ENCODE assay signal across 13 cellular contexts in the genomic region with DNA sequence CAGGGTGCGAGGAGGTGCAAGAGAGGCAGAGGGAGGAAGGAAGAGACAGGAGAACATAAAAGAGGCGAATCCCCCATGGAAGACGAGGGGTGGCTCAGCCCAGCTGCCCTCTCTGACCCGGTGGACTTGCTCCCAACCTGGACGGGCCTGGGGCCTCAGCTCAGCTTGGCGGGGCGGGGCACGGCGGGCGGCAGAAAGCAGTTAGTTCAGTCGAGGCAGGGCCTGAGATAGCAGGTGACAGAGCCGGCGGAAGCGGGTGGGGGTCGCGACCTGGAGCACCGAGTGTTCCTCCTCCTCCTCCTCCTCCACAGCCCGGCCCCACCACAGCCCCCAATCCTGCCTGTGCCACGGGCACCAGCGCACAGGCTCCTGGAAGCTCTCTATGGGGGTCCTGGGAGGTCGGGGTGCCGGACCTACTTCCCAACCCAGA. TPM values are rescaled to one million over a fixed set of nuclear protein-coding genes. Genes with fewer than 3 reads are reported as not detected.
"Had no signal": no experiment of that assay in that cellular context is flagged by ENCODE, and none has a peak within 500 bp of the region (broad histone marks: within the 10 kb centered on the region; RNA-seq: fewer than 3 reads in every experiment).

No MANE protein-coding gene starts in this region.

- H3K4me3 ChIP-seq: hepatocyte, mucosa of descending colon, thoracic aorta had no signal

- H3K27me3 ChIP-seq: foreskin keratinocyte, hepatocyte had no signal

- DNase-seq: central memory CD4-positive, alpha-beta T cell; effector memory CD8-positive, alpha-beta T cell; foreskin keratinocyte; mammary epithelial cell; naive thymus-derived CD8-positive, alpha-beta T cell; small intestine; stimulated activated CD4-positive, alpha-beta T cell treated with anti-CD3 and anti-CD28 coated beads, Interleukin-12 subunit alpha, Interleukin-12 subunit beta, amount 100 ng/mL, for 4 hours; stimulated activated naive CD8-positive, alpha-beta T cell treated with anti-CD3 and anti-CD28 coated beads, Interleukin-15, Interleukin-2, amounts not matched to agents 100 U/mL and 50 U/mL, for 24 hours; trophoblast cell had no signal

- H3K4me1 ChIP-seq: foreskin keratinocyte had no signal

- H3K9me3 ChIP-seq: mucosa of descending colon, thoracic aorta had no signal

- H3K27ac ChIP-seq: foreskin keratinocyte, hepatocyte, thoracic aorta had no signal

RNA-seq across cellular contexts. Expression of gene GIPC3, which starts 48.3 kb away (rescaled TPM):
- total RNA-seq: epithelial cell of proximal tubule, foreskin keratinocyte, hepatocyte, mammary epithelial cell had no signal
